13 cellular contexts compared by ENCODE assay signal in the genomic region with DNA sequence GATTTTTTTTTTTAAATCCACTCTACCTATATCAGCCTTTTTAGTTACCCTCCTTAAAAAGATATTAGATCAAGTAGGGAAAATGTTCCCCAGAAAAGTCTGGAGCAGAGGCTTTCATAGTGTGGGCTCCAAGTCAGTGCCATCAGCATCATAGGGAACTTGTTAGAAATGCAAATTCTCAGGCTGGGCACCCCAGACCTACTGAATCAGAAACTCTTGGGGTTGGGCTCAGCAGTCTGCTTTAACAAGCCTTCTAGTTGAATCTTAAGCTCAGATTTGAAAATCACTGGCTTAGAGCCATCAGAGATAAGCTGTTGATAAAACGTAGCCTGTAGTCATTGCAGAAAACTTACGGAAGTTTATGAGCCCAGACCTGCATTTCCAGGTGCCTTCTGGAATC.
A peak's percentile ranks its signal among the peaks of the same experiment; 100 is the strongest.
DNase-seq lines count a peak whose midpoint lies in the region; ATAC-seq and TF ChIP-seq lines count a peak whose summit lies in the region.
"Had no signal": no experiment of that assay in that cellular context is flagged by ENCODE, and none has a peak within 500 bp of the region (broad histone marks: within the 10 kb centered on the region; RNA-seq: fewer than 3 reads in every experiment).

No MANE protein-coding gene starts in this region.

- TF ChIP-seq EP300 in stomach (IDR thresholded peaks at IDR 0.05), result no peak

- H3K36me3 ChIP-seq in lung (ENCODE audit: control insufficient read depth in 2 of 2, insufficient read depth in 2 of 2, low read length in 2 of 2), result no peaks in the 10 kb centered on the region
- H3K36me3 ChIP-seq in stomach, result no peaks in the 10 kb centered on the region
- H3K36me3 ChIP-seq: BLaER1 had no signal

- peak overlapping the region; percentile 15 for H3K4me3 Mint-ChIP-seq in endothelial cell (ENCODE audit: unreplicated experiment)
- H3K4me3 Mint-ChIP-seq: CD8-positive, alpha-beta memory T cell had no signal

- TF ChIP-seq CTCF in endothelial cell (IDR thresholded peaks at IDR 0.05; ENCODE audit: unreplicated experiment) (no peak), lung (IDR thresholded peaks at IDR 0.05; ENCODE audit: control extremely low read depth, extremely low read depth) (no peak), coronary artery (IDR thresholded peaks at IDR 0.05) (no peak), stomach (IDR thresholded peaks at IDR 0.05) (no peak)

- H3K4me1 Mint-ChIP-seq in endothelial cell (ENCODE audit: unreplicated experiment), result peaks cover 20% of the 10 kb centered on the region
- H3K4me1 Mint-ChIP-seq: CD8-positive, alpha-beta memory T cell had no signal

- H3K27ac Mint-ChIP-seq in endothelial cell (ENCODE audit: unreplicated experiment), result no peak overlapping the region
- H3K27ac Mint-ChIP-seq: CD8-positive, alpha-beta memory T cell had no signal

- peaks cover 1% of the 10 kb centered on the region for H3K27me3 Mint-ChIP-seq in endothelial cell (ENCODE audit: unreplicated experiment)

- ATAC-seq in lung (ENCODE audit: insufficient read depth, low FRiP score) (no peak), GM21390 (IDR thresholded peaks at IDR 0.05; ENCODE audit: unreplicated experiment) (no peak)
- ATAC-seq: HCT116 had no signal

- no peaks in the 10 kb centered on the region for H3K4me1 ChIP-seq in lung (ENCODE audit: control insufficient read depth in 2 of 2, insufficient read depth in 2 of 2, low read length in 2 of 2)
- H3K4me1 ChIP-seq in stomach, result no peaks in the 10 kb centered on the region
- H3K4me1 ChIP-seq: BLaER1, Caco-2 had no signal

- DNase-seq in NCI-H82 (lab: John Stamatoyannopoulos, UW) (peak; percentile 60), NCI-H82 treated with DMSO at 0.1 percent for 48 hours (lab: John Stamatoyannopoulos, UW; ENCODE audit: unreplicated experiment) (no peak), endothelial cell (ENCODE audit: low spot score) (no peak), lung (ENCODE audit: low spot score) (peak; percentile 11), coronary artery (ENCODE audit: low spot score) (no peak), stomach (no peak)
- DNase-seq: 8988T; AML-193; Caco-2; CD8-positive, alpha-beta memory T cell had no signal

- H3K9me3 ChIP-seq in lung (ENCODE audit: control insufficient read depth in 2 of 2, insufficient read depth in 1 of 2, low read length in 1 of 2) (no peaks in the 10 kb centered on the region), stomach (no peaks in the 10 kb centered on the region)
- H3K9me3 ChIP-seq: BLaER1, Caco-2 had no signal

- TF ChIP-seq POLR2A in stomach (IDR thresholded peaks at IDR 0.05), result no peak

- intact Hi-C loops in stomach (cut with DNase I; ENCODE audit: low total_unique reads), result no loop called here

- H3K27ac ChIP-seq in lung (ENCODE audit: low read depth in 1 of 2, low read length in 1 of 2), result no peak overlapping the region
- H3K27ac ChIP-seq in coronary artery, result no peak overlapping the region
- no peak overlapping the region for H3K27ac ChIP-seq in stomach
- H3K27ac ChIP-seq: BLaER1 had no signal

- H3K9me3 Mint-ChIP-seq in endothelial cell (ENCODE audit: unreplicated experiment), result no peaks in the 10 kb centered on the region

- H3K36me3 Mint-ChIP-seq in endothelial cell (ENCODE audit: low read depth, unreplicated experiment), result no peaks in the 10 kb centered on the region
- H3K36me3 Mint-ChIP-seq: CD8-positive, alpha-beta memory T cell had no signal

- H3K4me3 ChIP-seq in lung, result no peak overlapping the region
- no peak overlapping the region for H3K4me3 ChIP-seq in coronary artery
- H3K4me3 ChIP-seq in stomach, result no peak overlapping the region
- H3K4me3 ChIP-seq: BLaER1 had no signal

- H3K27me3 ChIP-seq in lung (ENCODE audit: control insufficient read depth, insufficient read depth), result no peaks in the 10 kb centered on the region
- no peaks in the 10 kb centered on the region for H3K27me3 ChIP-seq in stomach
- H3K27me3 ChIP-seq: BLaER1 had no signal

- WGBS in lung, 2 donors, result 74 to 85% methylated on average over 2 of the region's 2 CpGs
- 13 to 42% (median 38%) methylated on average over 2 of the region's 2 CpGs for WGBS in stomach, 5 donors

Comparison
In these comparisons a context has a peak if more than half of its experiments do, and no peak if none do; other contexts are left out.
1. DNase-seq: peak in NCI-H82 (single experiment) and lung (single experiment); none in NCI-H82 treated with DMSO at 0.1 percent for 48 hours (single experiment), endothelial cell (single experiment), coronary artery (single experiment) and stomach (single experiment).